Comparison of ENCODE assay signal across 10 cellular contexts in the genomic region with DNA sequence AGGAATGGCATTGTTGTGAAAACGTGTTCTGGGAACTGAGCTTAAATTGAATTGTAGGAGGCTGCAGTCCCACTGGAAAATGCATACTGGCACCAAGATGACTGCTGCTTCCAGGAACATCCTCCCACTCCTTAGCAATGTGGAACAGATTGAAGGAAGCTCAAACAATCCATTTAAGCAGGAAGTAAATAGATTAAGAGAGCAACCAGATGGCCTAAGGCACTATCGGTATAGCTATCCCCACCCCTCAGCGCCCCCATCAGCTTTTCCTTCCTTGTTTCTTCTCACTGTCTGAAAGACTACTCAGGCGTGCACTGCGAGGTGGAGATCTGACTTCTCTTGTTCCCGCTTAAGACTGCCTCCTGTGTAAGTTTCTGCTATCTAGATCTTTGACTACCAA. TPM values are rescaled to one million over a fixed set of nuclear protein-coding genes. Genes with fewer than 3 reads are reported as not detected.
DNase-seq lines count a peak whose midpoint lies in the region; ATAC-seq and TF ChIP-seq lines count a peak whose summit lies in the region.
"Had no signal": no experiment of that assay in that cellular context is flagged by ENCODE, and none has a peak within 500 bp of the region (broad histone marks: within the 10 kb centered on the region; RNA-seq: fewer than 3 reads in every experiment).

No MANE protein-coding gene starts in this region.

- no peak for TF ChIP-seq CTCF in omental fat pad (IDR thresholded peaks at IDR 0.05)
- no peak for TF ChIP-seq CTCF in GM20000 (IDR thresholded peaks at IDR 0.05; ENCODE audit: extremely low read depth, missing control alignments)

- ATAC-seq in omental fat pad (ENCODE audit: low FRiP score) (peak; percentile 29), HG02763 (IDR thresholded peaks at IDR 0.05; ENCODE audit: unreplicated experiment) (no peak)

- DNase-seq in EH (ENCODE audit: low read depth): peak; percentile 18
- peak; percentile 51 for DNase-seq in foreskin melanocyte
- DNase-seq in omental fat pad (ENCODE audit: low spot score): no peak
- no peak for DNase-seq in GM20000 (ENCODE audit: low spot score)
- no peak for DNase-seq in NCI-H1930 (lab: John Stamatoyannopoulos, UW)
- DNase-seq in SIG-M5 treated with dmso at 0.1 percent for 504 hours (lab: John Stamatoyannopoulos, UW; ENCODE audit: unreplicated experiment): no peak
- DNase-seq: NCI-H524 treated with DMSO at 0.1 percent for 48 hours; stimulated activated CD4-positive, alpha-beta T cell treated with anti-CD3 and anti-CD28 coated beads, Interleukin-2, amount 100 ng/mL, for 24 hours had no signal

TF ChIP-seq in PFSK-1, 5 proteins besides CTCF, POLR2A, EP300 and RAD21:
- TF ChIP-seq TAF1 (IDR thresholded peaks at IDR 0.05; ENCODE audit: borderline replicate concordance, insufficient read depth, low read length) (peak; percentile 78; the same call in 1 of the 2 replicates), FOXP2 (optimal IDR thresholded peaks at IDR 0.05; ENCODE audit: borderline replicate concordance, extremely low read depth, extremely low read length, insufficient read depth) (peak; percentile 13), POLR2AphosphoS5 (IDR thresholded peaks at IDR 0.05; ENCODE audit: low read depth, low read length) (peak; percentile 72), SIN3A (IDR thresholded peaks at IDR 0.05; ENCODE audit: borderline replicate concordance, insufficient read depth, low read length) (peak; percentile 97)
- TF ChIP-seq, protein P1, sequence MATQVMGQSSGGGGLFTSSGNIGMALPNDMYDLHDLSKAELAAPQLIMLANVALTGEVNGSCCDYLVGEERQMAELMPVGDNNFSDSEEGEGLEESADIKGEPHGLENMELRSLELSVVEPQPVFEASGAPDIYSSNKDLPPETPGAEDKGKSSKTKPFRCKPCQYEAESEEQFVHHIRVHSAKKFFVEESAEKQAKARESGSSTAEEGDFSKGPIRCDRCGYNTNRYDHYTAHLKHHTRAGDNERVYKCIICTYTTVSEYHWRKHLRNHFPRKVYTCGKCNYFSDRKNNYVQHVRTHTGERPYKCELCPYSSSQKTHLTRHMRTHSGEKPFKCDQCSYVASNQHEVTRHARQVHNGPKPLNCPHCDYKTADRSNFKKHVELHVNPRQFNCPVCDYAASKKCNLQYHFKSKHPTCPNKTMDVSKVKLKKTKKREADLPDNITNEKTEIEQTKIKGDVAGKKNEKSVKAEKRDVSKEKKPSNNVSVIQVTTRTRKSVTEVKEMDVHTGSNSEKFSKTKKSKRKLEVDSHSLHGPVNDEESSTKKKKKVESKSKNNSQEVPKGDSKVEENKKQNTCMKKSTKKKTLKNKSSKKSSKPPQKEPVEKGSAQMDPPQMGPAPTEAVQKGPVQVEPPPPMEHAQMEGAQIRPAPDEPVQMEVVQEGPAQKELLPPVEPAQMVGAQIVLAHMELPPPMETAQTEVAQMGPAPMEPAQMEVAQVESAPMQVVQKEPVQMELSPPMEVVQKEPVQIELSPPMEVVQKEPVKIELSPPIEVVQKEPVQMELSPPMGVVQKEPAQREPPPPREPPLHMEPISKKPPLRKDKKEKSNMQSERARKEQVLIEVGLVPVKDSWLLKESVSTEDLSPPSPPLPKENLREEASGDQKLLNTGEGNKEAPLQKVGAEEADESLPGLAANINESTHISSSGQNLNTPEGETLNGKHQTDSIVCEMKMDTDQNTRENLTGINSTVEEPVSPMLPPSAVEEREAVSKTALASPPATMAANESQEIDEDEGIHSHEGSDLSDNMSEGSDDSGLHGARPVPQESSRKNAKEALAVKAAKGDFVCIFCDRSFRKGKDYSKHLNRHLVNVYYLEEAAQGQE (IDR thresholded peaks at IDR 0.05; ENCODE audit: insufficient read depth in 1 of 2, low read depth in 2 of 2, low read length in 2 of 2): peak in 1 of 2 experiments; percentile 76; a peak in 2 of 4 replicates

RNA-seq across cellular contexts. Expression of a gene that starts 4.0 kb away (rescaled TPM):
- polyA plus RNA-seq in PFSK-1 (2012; ENCODE audit: insufficient read length, low read depth): 88.1 TPM
- total RNA-seq in omental fat pad: 100 to 1,000 TPM in 3 of 4 donors, 10 to 100 TPM in 1; 94.5 to 304 (median 131) TPM

Comparison
In these comparisons a context has a peak if more than half of its experiments do, and no peak if none do; other contexts are left out.
1. DNase-seq: peak in EH (single experiment) and foreskin melanocyte (single experiment); none in omental fat pad (single experiment), GM20000 (single experiment), NCI-H1930 (0 of 2) and SIG-M5 treated with dmso at 0.1 percent for 504 hours (single experiment).